ENCODE assay signal across 2 cellular contexts in genomic region chr16:16201880-16202279, GRCh38. TPM values are rescaled to one million over a fixed set of nuclear protein-coding genes. Genes with fewer than 3 reads are reported as not detected.
"Had no signal": no experiment of that assay in that cellular context is flagged by ENCODE, and none has a peak within 500 bp of the region (broad histone marks: within the 10 kb centered on the region; RNA-seq: fewer than 3 reads in every experiment).

No MANE protein-coding gene starts in this region.

RNA-seq across cellular contexts. Expression of gene ABCC6, which starts 21.4 kb away (rescaled TPM):
- total RNA-seq: GM23248, HT1080 had no signal
